In the genomic region with DNA sequence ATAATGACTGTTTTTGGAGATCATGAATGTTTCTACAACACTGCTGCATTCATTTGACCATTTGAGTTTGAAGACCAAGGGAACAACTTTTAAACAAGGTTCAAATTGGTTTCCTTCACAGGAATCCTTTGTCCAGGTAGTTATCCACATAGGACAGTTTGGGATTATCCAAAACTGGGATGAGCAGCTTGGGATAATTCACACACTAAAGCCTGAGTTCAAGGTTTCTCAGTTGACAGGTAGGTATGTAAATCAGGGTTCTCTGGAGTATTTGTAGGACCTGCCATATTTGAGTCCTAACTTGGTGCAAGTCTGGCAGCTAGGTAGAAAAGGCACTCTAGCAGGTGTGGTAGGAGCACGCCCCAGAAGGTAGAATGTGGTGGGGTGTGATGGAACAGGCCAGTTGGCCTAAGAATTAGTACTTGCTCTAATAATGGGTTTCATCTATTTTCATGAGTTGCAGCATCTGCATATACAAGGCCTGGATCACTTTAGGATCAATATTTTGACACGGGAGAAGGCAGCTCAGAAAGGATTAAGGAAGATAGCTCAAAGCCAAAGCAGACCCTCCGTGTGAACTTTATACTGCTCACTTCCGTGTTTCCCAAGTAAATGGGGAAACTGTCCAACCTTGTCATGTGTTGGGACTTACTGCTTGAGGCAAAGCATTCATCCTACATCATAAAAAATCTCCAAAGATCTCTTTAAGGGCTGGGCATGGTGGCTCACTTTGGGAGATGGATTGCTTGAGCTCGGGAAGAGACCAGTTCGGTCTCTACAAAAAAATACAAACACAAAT, we compare ENCODE assay signal across 11 cellular contexts. TPM values are rescaled to one million over a fixed set of nuclear protein-coding genes. Genes with fewer than 3 reads are reported as not detected.
A peak's percentile ranks its signal among the peaks of the same experiment; 100 is the strongest.
DNase-seq lines count a peak whose midpoint lies in the region; ATAC-seq and TF ChIP-seq lines count a peak whose summit lies in the region.
"Had no signal": no experiment of that assay in that cellular context is flagged by ENCODE, and none has a peak within 500 bp of the region (broad histone marks: within the 10 kb centered on the region; RNA-seq: fewer than 3 reads in every experiment).

No MANE protein-coding gene starts in this region.

- H3K4me1 Mint-ChIP-seq in activated naive CD4-positive, alpha-beta T cell treated with anti-CD3 and anti-CD28 coated beads for 36 hours (ENCODE audit: low read depth): peaks cover 27% of the 10 kb centered on the region
- peaks cover 31% of the 10 kb centered on the region for H3K4me1 Mint-ChIP-seq in brain
- peaks cover 28 to 41% of the 10 kb centered on the region in 2 donors for H3K4me1 Mint-ChIP-seq in stimulated activated naive B cell treated with anti-CD40 and anti-IgM and Interleukin-4, amounts not matched to agents 10 μg/mL and 1 μg/mL and 100 μg/mL, for 72 hours

- peaks cover 37% of the 10 kb centered on the region for H3K79me2 ChIP-seq in OCI-LY3 (ENCODE audit: low read length)

- no peak overlapping the region for H3K4me3 Mint-ChIP-seq in activated naive CD4-positive, alpha-beta T cell treated with anti-CD3 and anti-CD28 coated beads for 36 hours
- H3K4me3 Mint-ChIP-seq in brain: peak overlapping the region in 1 of 5 experiments; percentile 54
- peak overlapping the region in 1 of 2 donors; percentile 43 for H3K4me3 Mint-ChIP-seq in stimulated activated naive B cell treated with anti-CD40 and anti-IgM and Interleukin-4, amounts not matched to agents 10 μg/mL and 1 μg/mL and 100 μg/mL, for 72 hours

- DNase-seq in activated naive CD4-positive, alpha-beta T cell treated with anti-CD3 and anti-CD28 coated beads for 36 hours: no peak
- DNase-seq in activated naive CD4-positive, alpha-beta T cell (lab: John Stamatoyannopoulos, UW): no peak
- no peak for DNase-seq in stimulated activated naive B cell treated with anti-CD40 and anti-IgM and Interleukin-4, amounts not matched to agents 10 μg/mL and 1 μg/mL and 100 μg/mL, for 72 hours
- no peak for DNase-seq in germinal center (ENCODE audit: low spot score)
- no peak for DNase-seq in NCI-H2029 treated with DMSO at 0.1 percent for 48 hours (lab: John Stamatoyannopoulos, UW)
- DNase-seq: effector memory CD4-positive, alpha-beta T cell; KG1; PC-3 had no signal

- H3K9me3 ChIP-seq in OCI-LY3 (ENCODE audit: insufficient read depth, low read length): no peaks in the 10 kb centered on the region

- no peaks in the 10 kb centered on the region for H3K27me3 Mint-ChIP-seq in activated naive CD4-positive, alpha-beta T cell treated with anti-CD3 and anti-CD28 coated beads for 36 hours (ENCODE audit: low read depth)
- peaks cover 11% of the 10 kb centered on the region for H3K27me3 Mint-ChIP-seq in brain
- no peaks in the 10 kb centered on the region for H3K27me3 Mint-ChIP-seq in stimulated activated naive B cell treated with anti-CD40 and anti-IgM and Interleukin-4, amounts not matched to agents 10 μg/mL and 1 μg/mL and 100 μg/mL, for 72 hours

- intact Hi-C loops in activated naive CD4-positive, alpha-beta T cell treated with anti-CD3 and anti-CD28 coated beads for 36 hours (cut with micrococcal nuclease): no loop called here

- no peak for ATAC-seq in stimulated activated naive B cell treated with anti-CD40 and anti-IgM and Interleukin-4, amounts not matched to agents 10 μg/mL and 1 μg/mL and 100 μg/mL, for 72 hours (replicated peaks)
- ATAC-seq in GM18909 (IDR thresholded peaks at IDR 0.05; ENCODE audit: poor library complexity, unreplicated experiment): no peak
- ATAC-seq: PC-3 had no signal

- CTCF ChIA-PET in activated naive CD4-positive, alpha-beta T cell treated with anti-CD3 and anti-CD28 coated beads for 36 hours (lab: Charles Lee): interaction anchor here (0.5 to 0.6 kb wide), 3 partner anchors 20 to 515 kb away, joined by 3 to 8 read pairs (median 4); no protein-coding TSS in a partner anchor

- no peak overlapping the region for H3K4me2 ChIP-seq in OCI-LY3 (ENCODE audit: low read length)

- no peak overlapping the region for H3K9ac ChIP-seq in OCI-LY3 (ENCODE audit: low read length)

- H3K36me3 ChIP-seq in OCI-LY3 (replicated peaks; ENCODE audit: low read depth, low read length): peaks cover 36% of the 10 kb centered on the region

- H3K27me3 ChIP-seq in OCI-LY3 (ENCODE audit: low read depth, low read length): no peaks in the 10 kb centered on the region

- H2AFZ ChIP-seq in OCI-LY3 (ENCODE audit: low read depth, low read length): no peak overlapping the region

- H3K4me1 ChIP-seq in OCI-LY3 (ENCODE audit: low read length): peaks cover 12% of the 10 kb centered on the region

- peak overlapping the region; percentile 42 for H3K27ac Mint-ChIP-seq in activated naive CD4-positive, alpha-beta T cell treated with anti-CD3 and anti-CD28 coated beads for 36 hours
- peak overlapping the region in 3 of 5 experiments; percentile 2 to 73 (median 35) for H3K27ac Mint-ChIP-seq in brain
- H3K27ac Mint-ChIP-seq in stimulated activated naive B cell treated with anti-CD40 and anti-IgM and Interleukin-4, amounts not matched to agents 10 μg/mL and 1 μg/mL and 100 μg/mL, for 72 hours: peak overlapping the region; percentile 85

- H3K36me3 Mint-ChIP-seq in activated naive CD4-positive, alpha-beta T cell treated with anti-CD3 and anti-CD28 coated beads for 36 hours (ENCODE audit: low read depth): peaks cover 48% of the 10 kb centered on the region
- H3K36me3 Mint-ChIP-seq in brain: peaks cover 58% of the 10 kb centered on the region
- H3K36me3 Mint-ChIP-seq in stimulated activated naive B cell treated with anti-CD40 and anti-IgM and Interleukin-4, amounts not matched to agents 10 μg/mL and 1 μg/mL and 100 μg/mL, for 72 hours: peaks cover 47 to 56% of the 10 kb centered on the region in 2 donors

- peaks cover 28% of the 10 kb centered on the region for H4K20me1 ChIP-seq in OCI-LY3 (ENCODE audit: insufficient read depth, low read length)

- TF ChIP-seq CTCF in OCI-LY3 (IDR thresholded peaks at IDR 0.05; ENCODE audit: low read depth, low read length): no peak
- TF ChIP-seq CTCF in brain (conservative IDR thresholded peaks at IDR 0.05): no peak

- no peaks in the 10 kb centered on the region for H3K9me3 Mint-ChIP-seq in activated naive CD4-positive, alpha-beta T cell treated with anti-CD3 and anti-CD28 coated beads for 36 hours
- H3K9me3 Mint-ChIP-seq in brain: no peaks in the 10 kb centered on the region
- H3K9me3 Mint-ChIP-seq in stimulated activated naive B cell treated with anti-CD40 and anti-IgM and Interleukin-4, amounts not matched to agents 10 μg/mL and 1 μg/mL and 100 μg/mL, for 72 hours: no peaks in the 10 kb centered on the region

- no peak overlapping the region for H3K4me3 ChIP-seq in OCI-LY3 (ENCODE audit: low read length)

- H3K27ac ChIP-seq in OCI-LY3 (ENCODE audit: low read length): peak overlapping the region; percentile 76

RNA-seq across cellular contexts. Expression of a gene that starts 14.1 kb away (rescaled TPM):
- not detected for total RNA-seq in activated naive CD4-positive, alpha-beta T cell treated with anti-CD3 and anti-CD28 coated beads for 36 hours
- polyA plus RNA-seq in brain (ENCODE audit: insufficient read depth, low read depth, low replicate concordance): 0.97 TPM

RNA-seq across cellular contexts. Expression of a gene that starts 25.1 kb away (rescaled TPM):
- 10 to 100 TPM; 36.7 to 39.4 TPM for total RNA-seq in activated naive CD4-positive, alpha-beta T cell treated with anti-CD3 and anti-CD28 coated beads for 36 hours
- polyA plus RNA-seq in brain (ENCODE audit: insufficient read depth, low read depth, low replicate concordance): 39.2 TPM

Comparison
In these comparisons a context has a peak if more than half of its experiments do, and no peak if none do; other contexts are left out.
1. H3K27ac Mint-ChIP-seq: peak in every context shown above with its lines; median percentile 85 in stimulated activated naive B cell treated with anti-CD40 and anti-IgM and Interleukin-4, amounts not matched to agents 10 μg/mL and 1 μg/mL and 100 μg/mL, for 72 hours; 42 in activated naive CD4-positive, alpha-beta T cell treated with anti-CD3 and anti-CD28 coated beads for 36 hours; 35 in brain.